ENCODE assay signal across 8 cellular contexts in the genomic region with DNA sequence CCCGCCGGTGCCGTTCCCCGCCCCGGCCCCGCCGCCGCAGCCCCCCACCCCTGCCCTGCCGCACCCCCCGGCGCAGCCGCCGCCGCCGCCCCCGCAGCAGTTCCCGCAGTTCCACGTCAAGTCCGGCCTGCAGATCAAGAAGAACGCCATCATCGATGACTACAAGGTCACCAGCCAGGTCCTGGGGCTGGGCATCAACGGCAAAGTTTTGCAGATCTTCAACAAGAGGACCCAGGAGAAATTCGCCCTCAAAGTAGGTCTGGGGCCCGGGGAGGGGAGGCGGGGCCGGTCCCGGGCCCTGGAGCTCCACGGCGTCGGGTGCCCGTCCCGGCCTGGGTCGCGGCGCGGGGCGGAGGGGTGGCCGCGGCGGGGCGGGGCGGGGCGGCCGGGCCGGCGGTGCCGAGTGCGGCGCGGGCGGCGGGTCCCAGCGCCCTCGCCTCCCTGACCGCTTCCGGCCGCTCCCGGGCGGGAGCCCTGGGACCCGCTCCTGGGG. TPM values are rescaled to one million over a fixed set of nuclear protein-coding genes. Genes with fewer than 3 reads are reported as not detected.
A peak's percentile ranks its signal among the peaks of the same experiment; 100 is the strongest.
DNase-seq lines count a peak whose midpoint lies in the region; ATAC-seq and TF ChIP-seq lines count a peak whose summit lies in the region.

No MANE protein-coding gene starts in this region.

- H3K27ac ChIP-seq in right lobe of liver = peak overlapping the region; percentile 89 to 97 (median 95)

- TF ChIP-seq CTCF in GM12875 (IDR thresholded peaks at IDR 0.05; ENCODE audit: borderline replicate concordance, insufficient read depth, low read depth, low read length) = no peak
- no peak for TF ChIP-seq CTCF in choroid plexus epithelial cell (conservative IDR thresholded peaks at IDR 0.05; ENCODE audit: low read depth, low read length)
- no peak for TF ChIP-seq CTCF in right lobe of liver (IDR thresholded peaks at IDR 0.05)

- H3K27me3 Mint-ChIP-seq in stimulated activated memory B cell treated with anti-CD40 and anti-IgM and Interleukin-4, amounts not matched to agents 10 μg/mL and 1 μg/mL and 100 μg/mL, for 72 hours = no peaks in the 10 kb centered on the region

- H3K27ac Mint-ChIP-seq in stimulated activated memory B cell treated with anti-CD40 and anti-IgM and Interleukin-4, amounts not matched to agents 10 μg/mL and 1 μg/mL and 100 μg/mL, for 72 hours = peak overlapping the region; percentile 78

- H3K4me3 Mint-ChIP-seq in stimulated activated memory B cell treated with anti-CD40 and anti-IgM and Interleukin-4, amounts not matched to agents 10 μg/mL and 1 μg/mL and 100 μg/mL, for 72 hours = peak overlapping the region; percentile 93

- intact Hi-C loops in right lobe of liver (cut with DNase I) = no loop called here

- H3K4me1 Mint-ChIP-seq in stimulated activated memory B cell treated with anti-CD40 and anti-IgM and Interleukin-4, amounts not matched to agents 10 μg/mL and 1 μg/mL and 100 μg/mL, for 72 hours = peaks cover 86% of the 10 kb centered on the region

- H3K36me3 Mint-ChIP-seq in stimulated activated memory B cell treated with anti-CD40 and anti-IgM and Interleukin-4, amounts not matched to agents 10 μg/mL and 1 μg/mL and 100 μg/mL, for 72 hours = no peaks in the 10 kb centered on the region

- ATAC-seq in HG02763 (IDR thresholded peaks at IDR 0.05; ENCODE audit: unreplicated experiment) (peak; percentile 32), right lobe of liver (peak; percentile 26 to 52 (median 48)), HG03469 (IDR thresholded peaks at IDR 0.05; ENCODE audit: unreplicated experiment) (no peak), GM18520 (IDR thresholded peaks at IDR 0.05; ENCODE audit: unreplicated experiment) (no peak)
- peak; percentile 68 for ATAC-seq in stimulated activated memory B cell treated with anti-CD40 and anti-IgM and Interleukin-4, amounts not matched to agents 10 μg/mL and 1 μg/mL and 100 μg/mL, for 72 hours

- peaks cover 0 to 52% (median 21%) of the 10 kb centered on the region in 4 donors for H3K4me1 ChIP-seq in right lobe of liver

- H3K4me3 ChIP-seq in GM12875 (ENCODE audit: low read depth, low read length) (peak overlapping the region; percentile 86), choroid plexus epithelial cell (ENCODE audit: low read depth, low read length) (peak overlapping the region; percentile 86), right lobe of liver (peak overlapping the region; percentile 69 to 80 (median 70))

- H3K27me3 ChIP-seq in right lobe of liver = no peaks in the 10 kb centered on the region

- DNase-seq in T-helper 1 cell (peak in 4 of 5 donors; percentile 15 to 42 (median 32)), choroid plexus epithelial cell (ENCODE audit: low read depth) (no peak), right lobe of liver (peak in 2 of 3 donors; percentile 42 to 65)

- H3K36me3 ChIP-seq in right lobe of liver = no peaks in the 10 kb centered on the region

- WGBS in right lobe of liver (ENCODE audit: insufficient coverage, low coverage, low lambda C conversion rate, missing lambda C conversion rate) = 0% methylated on average over 7 of the region's 60 CpGs

- no peaks in the 10 kb centered on the region for H3K9me3 ChIP-seq in right lobe of liver

- no peaks in the 10 kb centered on the region for H3K9me3 Mint-ChIP-seq in stimulated activated memory B cell treated with anti-CD40 and anti-IgM and Interleukin-4, amounts not matched to agents 10 μg/mL and 1 μg/mL and 100 μg/mL, for 72 hours

- no peak for TF ChIP-seq POLR2A in right lobe of liver (IDR thresholded peaks at IDR 0.05)

RNA-seq across cellular contexts. Expression of a gene that starts 0.6 kb away (rescaled TPM):
- total RNA-seq in right lobe of liver = 10 to 100 TPM; 25.6 to 46.6 (median 34.0) TPM

RNA-seq across cellular contexts. Expression of a gene that starts 50.0 kb away (rescaled TPM):
- 1 to 10 TPM; 2.8 to 5.6 (median 4.0) TPM for total RNA-seq in right lobe of liver

Comparison
In these comparisons a context has a peak if more than half of its experiments do, and no peak if none do; other contexts are left out.
1. ATAC-seq: peak in HG02763 (single experiment), right lobe of liver (4 of 4) and stimulated activated memory B cell treated with anti-CD40 and anti-IgM and Interleukin-4, amounts not matched to agents 10 μg/mL and 1 μg/mL and 100 μg/mL, for 72 hours (single experiment); none in HG03469 (single experiment) and GM18520 (single experiment).
2. Peak in every context shown above with its lines, with median percentiles within 50 percentile points of each other: H3K4me3 ChIP-seq.